ENCODE assay signal across 2 cellular contexts in the genomic region with DNA sequence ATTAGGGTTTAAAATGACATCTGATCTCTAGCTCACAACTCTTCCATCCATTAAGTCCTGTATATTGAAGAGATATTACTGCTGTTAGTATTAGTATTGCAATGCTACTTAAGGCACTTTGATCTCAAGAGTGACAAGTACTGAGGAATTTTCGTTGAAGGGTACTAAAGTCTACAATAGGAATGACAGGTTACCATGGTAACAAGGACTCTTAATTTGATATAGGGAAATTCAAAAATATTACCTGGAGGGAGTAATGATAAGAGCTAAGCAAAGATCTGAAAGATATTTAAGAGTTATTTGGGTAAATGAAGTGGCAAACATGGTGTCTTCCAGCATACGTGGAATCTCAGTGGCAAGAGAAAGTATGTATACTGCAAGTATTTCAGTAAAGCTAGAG.
TF ChIP-seq lines count a peak whose summit lies in the region.

No MANE protein-coding gene starts in this region.

TF ChIP-seq in HepG2, 621 proteins besides CTCF, POLR2A, EP300 and RAD21:
- TF ChIP-seq RFX1 (IDR thresholded peaks at IDR 0.05) (peak; percentile 62; the same call in 1 of the 2 replicates), PREB (CRISPR knock-in tag; IDR thresholded peaks at IDR 0.05) (no peak)

TF ChIP-seq in GM12878, 131 proteins besides CTCF, POLR2A, EP300 and RAD21:
- no peak for TF ChIP-seq ATF2 (IDR thresholded peaks at IDR 0.05; ENCODE audit: low read length)
- TF ChIP-seq BMI1 (IDR thresholded peaks at IDR 0.05; ENCODE audit: borderline replicate concordance), result peak; percentile 63
